ENCODE assay signal across 29 cellular contexts in the genomic region with DNA sequence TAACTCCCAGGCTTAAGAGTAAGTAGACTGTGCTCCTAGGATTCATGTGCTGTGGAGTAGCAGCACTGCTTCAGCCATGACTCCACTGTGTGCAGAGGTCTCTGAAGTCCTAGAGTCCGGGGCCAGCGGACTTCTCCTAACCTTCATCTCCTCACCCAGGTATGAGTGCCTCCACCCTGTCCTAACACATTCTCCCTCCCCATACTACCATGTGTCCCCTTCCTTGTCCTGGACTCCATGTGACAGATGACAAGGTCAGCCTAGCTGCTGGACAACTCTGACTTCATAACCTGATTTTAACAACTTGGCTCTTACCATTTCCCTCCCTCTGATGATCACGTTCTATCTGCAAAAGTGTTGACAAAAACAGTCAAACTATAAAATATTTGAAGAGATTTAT. TPM values are rescaled to one million over a fixed set of nuclear protein-coding genes. Genes with fewer than 3 reads are reported as not detected.
DNase-seq lines count a peak whose midpoint lies in the region; ATAC-seq and TF ChIP-seq lines count a peak whose summit lies in the region.
"Had no signal": no experiment of that assay in that cellular context is flagged by ENCODE, and none has a peak within 500 bp of the region (broad histone marks: within the 10 kb centered on the region; RNA-seq: fewer than 3 reads in every experiment).

No MANE protein-coding gene starts in this region.

- H3K9me3 ChIP-seq in body of pancreas (no peaks in the 10 kb centered on the region), left ventricle myocardium inferior (replicated peaks) (no peaks in the 10 kb centered on the region), upper lobe of left lung (no peaks in the 10 kb centered on the region), SJCRH30 (replicated peaks) (no peaks in the 10 kb centered on the region), BE2C (no peaks in the 10 kb centered on the region)
- H3K9me3 ChIP-seq: tibial nerve had no signal

- no peak overlapping the region for H3K4me3 ChIP-seq in body of pancreas
- H3K4me3 ChIP-seq in left ventricle myocardium inferior, result peak overlapping the region; percentile 37
- H3K4me3 ChIP-seq in upper lobe of left lung, result no peak overlapping the region
- no peak overlapping the region for H3K4me3 ChIP-seq in SJCRH30
- no peak overlapping the region for H3K4me3 ChIP-seq in BE2C (ENCODE audit: low read depth, low read length)
- H3K4me3 ChIP-seq: GM12878, GM23248, smooth muscle cell, tibial nerve had no signal

- no peaks in the 10 kb centered on the region for H3K27me3 Mint-ChIP-seq in mesothelial cell of epicardium (ENCODE audit: low read depth)
- H3K27me3 Mint-ChIP-seq: CD4-positive, CD25-positive, alpha-beta regulatory T cell; stimulated activated naive CD8-positive, alpha-beta T cell treated with anti-CD3 and anti-CD28 coated beads, Interleukin-15, amount 100 ng/mL, for 72 hours had no signal

- no peaks in the 10 kb centered on the region for H3K27me3 ChIP-seq in body of pancreas
- H3K27me3 ChIP-seq in left ventricle myocardium inferior (ENCODE audit: low read depth), result no peaks in the 10 kb centered on the region
- H3K27me3 ChIP-seq in upper lobe of left lung, result no peaks in the 10 kb centered on the region
- no peaks in the 10 kb centered on the region for H3K27me3 ChIP-seq in SJCRH30
- H3K27me3 ChIP-seq in BE2C, result no peaks in the 10 kb centered on the region
- H3K27me3 ChIP-seq: tibial nerve had no signal

- TF ChIP-seq POLR2A in body of pancreas (IDR thresholded peaks at IDR 0.05), result no peak
- TF ChIP-seq POLR2A in upper lobe of left lung (IDR thresholded peaks at IDR 0.05), result no peak

- intact Hi-C loops in body of pancreas (cut with DNase I), result no loop called here
- intact Hi-C loops in left ventricle myocardium inferior (cut with micrococcal nuclease), result no loop called here

- H3K27ac ChIP-seq in body of pancreas (peak overlapping the region; percentile 46 to 83 (median 62)), left ventricle myocardium inferior (replicated peaks) (peak overlapping the region; percentile 85), upper lobe of left lung (peak overlapping the region; percentile 5 to 67 (median 54)), SJCRH30 (no peak overlapping the region)
- H3K27ac ChIP-seq: GM23248, HL-60 had no signal

- peaks cover 3% of the 10 kb centered on the region for H3K9me3 Mint-ChIP-seq in mesothelial cell of epicardium
- H3K9me3 Mint-ChIP-seq: brain; CD4-positive, CD25-positive, alpha-beta regulatory T cell; HFFc6; stimulated activated naive CD8-positive, alpha-beta T cell treated with anti-CD3 and anti-CD28 coated beads, Interleukin-15, amount 100 ng/mL, for 72 hours had no signal

- peak overlapping the region; percentile 19 for H3K27ac Mint-ChIP-seq in mesothelial cell of epicardium
- H3K27ac Mint-ChIP-seq: CD4-positive, CD25-positive, alpha-beta regulatory T cell; naive B cell; stimulated activated naive CD8-positive, alpha-beta T cell treated with anti-CD3 and anti-CD28 coated beads, Interleukin-15, amount 100 ng/mL, for 72 hours had no signal

- ATAC-seq in body of pancreas (peak; percentile 32), upper lobe of left lung (ENCODE audit: low FRiP score in 2 of 2) (no peak)
- ATAC-seq: GM12878; stimulated activated naive CD8-positive, alpha-beta T cell treated with anti-CD3 and anti-CD28 coated beads, Interleukin-15, amount 100 ng/mL, for 72 hours had no signal

- H3K4me1 ChIP-seq in body of pancreas (peaks cover 33% of the 10 kb centered on the region), left ventricle myocardium inferior (peaks cover 41% of the 10 kb centered on the region), upper lobe of left lung (peaks cover 0 to 11% (median 5%) of the 10 kb centered on the region in 4 donors), SJCRH30 (peaks cover 12% of the 10 kb centered on the region), BE2C (no peaks in the 10 kb centered on the region)
- H3K4me1 ChIP-seq: tibial nerve had no signal

- TF ChIP-seq CTCF in body of pancreas (IDR thresholded peaks at IDR 0.05), result no peak
- no peak for TF ChIP-seq CTCF in left ventricle myocardium inferior (IDR thresholded peaks at IDR 0.05; ENCODE audit: borderline replicate concordance)
- no peak for TF ChIP-seq CTCF in mesothelial cell of epicardium (IDR thresholded peaks at IDR 0.05; ENCODE audit: unreplicated experiment)
- TF ChIP-seq CTCF in upper lobe of left lung (IDR thresholded peaks at IDR 0.05), result no peak
- TF ChIP-seq CTCF in BE2C (IDR thresholded peaks at IDR 0.05; ENCODE audit: low read depth, low read length), result no peak

- WGBS in body of pancreas, 2 donors, result 83% methylated on average over 3 of the region's 3 CpGs
- WGBS in upper lobe of left lung, 2 donors, result 60 to 77% methylated on average over 1 to 3 of the region's 3 CpGs

- H3K36me3 ChIP-seq in body of pancreas (replicated peaks in 1 of 2; ENCODE audit: insufficient read depth in 1 of 2, low read depth in 2 of 2) (no peaks in the 10 kb centered on the region), left ventricle myocardium inferior (no peaks in the 10 kb centered on the region), upper lobe of left lung (no peaks in the 10 kb centered on the region), SJCRH30 (no peaks in the 10 kb centered on the region), BE2C (no peaks in the 10 kb centered on the region)
- H3K36me3 ChIP-seq: tibial nerve had no signal

- TF ChIP-seq EP300 in upper lobe of left lung (IDR thresholded peaks at IDR 0.05), result no peak

- no peaks in the 10 kb centered on the region for H3K36me3 Mint-ChIP-seq in mesothelial cell of epicardium
- H3K36me3 Mint-ChIP-seq: brain; CD4-positive, CD25-positive, alpha-beta regulatory T cell; naive B cell had no signal

- DNase-seq in body of pancreas (peak in 2 of 4 donors; percentile 16 to 19), left ventricle myocardium inferior (no peak), mesothelial cell of epicardium (ENCODE audit: low spot score in 2 of 2, unreplicated experiment in 2 of 2) (no peak), upper lobe of left lung (no peak), SJCRH30 (no peak), NCI-H345 (lab: John Stamatoyannopoulos, UW) (no peak), BE2C (no peak)
- DNase-seq: activated CD4-positive, alpha-beta T cell treated with anti-CD3 and anti-CD28 coated beads for 4 hours; activated naive CD4-positive, alpha-beta T cell; activated T-cell treated with anti-CD3 and anti-CD28 coated beads, Interleukin-2, amount 50 U/mL, for 48 hours; CD4-positive, CD25-positive, alpha-beta regulatory T cell; GM23248; HFFc6; kidney glomerular epithelial cell; naive B cell; NCI-H1436; NCI-H2081 treated with DMSO at 0.1 percent for 48 hours; NCI-H446 treated with DMSO at 0.1 percent for 48 hours; nucleus accumbens; stimulated activated CD4-positive, alpha-beta T cell treated with anti-CD3 and anti-CD28 coated beads, Interleukin-1b, Interleukin-23, amount 100 ng/mL, for 48 hours; stimulated activated CD8-positive, alpha-beta memory T cell treated with anti-CD3 and anti-CD28 coated beads, Interleukin-4, amount 100 ng/mL, for 48 hours; stimulated activated naive CD8-positive, alpha-beta T cell treated with anti-CD3 and anti-CD28 coated beads, Interleukin-15, amount 100 ng/mL, for 72 hours had no signal

- no peak overlapping the region for H3K4me3 Mint-ChIP-seq in mesothelial cell of epicardium
- H3K4me3 Mint-ChIP-seq: brain; CD4-positive, CD25-positive, alpha-beta regulatory T cell; HFFc6; stimulated activated naive CD8-positive, alpha-beta T cell treated with anti-CD3 and anti-CD28 coated beads, Interleukin-15, amount 100 ng/mL, for 72 hours had no signal

- H3K4me1 Mint-ChIP-seq in mesothelial cell of epicardium, result peaks cover 11% of the 10 kb centered on the region
- H3K4me1 Mint-ChIP-seq: brain; CD4-positive, CD25-positive, alpha-beta regulatory T cell; stimulated activated naive CD8-positive, alpha-beta T cell treated with anti-CD3 and anti-CD28 coated beads, Interleukin-15, amount 100 ng/mL, for 72 hours had no signal

RNA-seq across cellular contexts. Expression of gene ASB11, which starts 16.7 kb away (rescaled TPM):
- total RNA-seq in body of pancreas (under 1 TPM in 1 of 2 donors, not detected in 1; 0.52 TPM), left ventricle myocardium inferior (116 TPM), mesothelial cell of epicardium (not detected in 3 replicates), upper lobe of left lung (under 1 TPM in 1 of 6 donors, not detected in 5; 0.14 TPM)
- 0.05 TPM in 1 of 2 replicates, not detected in the other for total RNA-seq in SJCRH30 (2014; rRNA removed; shearing (Covaris generic))
- polyA plus RNA-seq in BE2C (2012; ENCODE audit: insufficient read depth, insufficient read length, low read depth), result not detected
- total RNA-seq: cerebellum, Daoy, GM12878, GM23248, HFFc6, smooth muscle cell, tibial nerve had no signal
- polyA plus RNA-seq: CD4-positive, CD25-positive, alpha-beta regulatory T cell; GM12878; GM23248; smooth muscle cell had no signal

RNA-seq across cellular contexts. Expression of gene ASB9, which starts 28.9 kb away (rescaled TPM):
- total RNA-seq in body of pancreas (1 to 10 TPM; 1.6 to 4.9 TPM), left ventricle myocardium inferior (1.3 TPM), mesothelial cell of epicardium (1.3 to 2.1 TPM (median 1.3 TPM) in 3 replicates), upper lobe of left lung (1 to 10 TPM; 3.0 to 6.2 (median 3.6) TPM)
- 8.2 and 9.4 TPM in 2 replicates for total RNA-seq in SJCRH30 (2014; rRNA removed; shearing (Covaris generic))
- polyA plus RNA-seq in BE2C (2012; ENCODE audit: insufficient read depth, insufficient read length, low read depth), result not detected
- total RNA-seq: CD4-positive, CD25-positive, alpha-beta regulatory T cell; smooth muscle cell had no signal
- polyA plus RNA-seq: GM23248 had no signal

RNA-seq across cellular contexts. Expression of gene PIGA, which starts 36.5 kb away (rescaled TPM):
- total RNA-seq in body of pancreas (10 to 100 TPM in 1 of 2 donors, 1 to 10 TPM in 1; 9.3 to 24.7 TPM), left ventricle myocardium inferior (3.8 TPM), mesothelial cell of epicardium (14.4 to 16.6 TPM (median 14.8 TPM) in 3 replicates), upper lobe of left lung (10 to 100 TPM in 5 of 6 donors, 1 to 10 TPM in 1; 6.2 to 82.0 (median 22.2) TPM)
- total RNA-seq in SJCRH30 (2014; rRNA removed; shearing (Covaris generic)), result 38.8 and 43.0 TPM in 2 replicates
- 15.3 TPM for polyA plus RNA-seq in BE2C (2012; ENCODE audit: insufficient read depth, insufficient read length, low read depth)

Comparison
In these comparisons a context has a peak if more than half of its experiments do, and no peak if none do; other contexts are left out.
1. RNA of gene ASB11, which starts 16.7 kb away (total RNA-seq): 116 TPM in left ventricle myocardium inferior (single experiment); 0.52 TPM in body of pancreas, 0.05 TPM in SJCRH30, not detected in mesothelial cell of epicardium and 0.14 TPM in upper lobe of left lung; every median in the first group is over 10 times any median in the second.